Comparison of ENCODE assay signal across 8 cellular contexts in the genomic region with DNA sequence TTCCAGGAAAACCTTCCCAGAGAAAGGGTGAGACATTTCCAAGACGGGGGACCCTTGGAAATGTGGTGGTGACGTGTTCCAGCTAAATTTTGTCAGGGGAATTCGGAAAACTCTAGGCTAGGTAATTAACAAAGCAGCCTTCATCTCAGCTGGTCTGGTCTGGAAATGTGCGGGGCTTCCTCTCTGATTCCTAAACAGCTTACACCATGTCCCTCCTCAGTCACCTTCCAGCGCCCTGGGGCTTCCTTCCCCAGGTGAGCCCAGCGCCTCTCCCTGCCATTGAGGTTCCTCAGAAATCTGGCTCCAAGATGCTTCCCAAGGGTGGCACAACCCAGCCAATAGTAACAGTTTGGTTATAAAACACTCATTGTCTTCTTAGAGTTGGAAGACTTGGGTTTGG. TPM values are rescaled to one million over a fixed set of nuclear protein-coding genes. Genes with fewer than 3 reads are reported as not detected.
A peak's percentile ranks its signal among the peaks of the same experiment; 100 is the strongest.
DNase-seq lines count a peak whose midpoint lies in the region; ATAC-seq and TF ChIP-seq lines count a peak whose summit lies in the region.

No MANE protein-coding gene starts in this region.

- 0% methylated on average over 1 of the region's 6 CpGs for whole genome bisulfite sequencing in right lobe of liver (ENCODE audit: insufficient coverage, low coverage, low lambda C conversion rate, missing lambda C conversion rate)

- no peak for ATAC-seq in right lobe of liver
- no peak for ATAC-seq in upper lobe of right lung

- H3K27ac ChIP-seq in cardiac muscle cell, result peak overlapping the region; percentile 99
- H3K27ac ChIP-seq in right lobe of liver, result peak overlapping the region; percentile 72 to 92 (median 87)
- peak overlapping the region; percentile 92 for H3K27ac ChIP-seq in upper lobe of right lung

- H3K36me3 ChIP-seq in cardiac muscle cell (peaks cover 6% of the 10 kb centered on the region), adipocyte (ENCODE audit: control insufficient read depth, insufficient read depth, low read length, severe bottlenecking) (peaks cover 11% of the 10 kb centered on the region), right lobe of liver (no peaks in the 10 kb centered on the region), upper lobe of right lung (peaks cover 24% of the 10 kb centered on the region)

- H3K9me3 ChIP-seq in cardiac muscle cell (ENCODE audit: low read depth), result no peaks in the 10 kb centered on the region
- H3K9me3 ChIP-seq in adipocyte (ENCODE audit: control insufficient read depth, low read length), result no peaks in the 10 kb centered on the region
- H3K9me3 ChIP-seq in right lobe of liver, result no peaks in the 10 kb centered on the region
- H3K9me3 ChIP-seq in upper lobe of right lung, result no peaks in the 10 kb centered on the region

- H3K27me3 ChIP-seq in cardiac muscle cell (no peaks in the 10 kb centered on the region), adipocyte (replicated peaks; ENCODE audit: control insufficient read depth, insufficient read depth, low read length) (no peaks in the 10 kb centered on the region), right lobe of liver (no peaks in the 10 kb centered on the region), upper lobe of right lung (no peaks in the 10 kb centered on the region)

- intact Hi-C loops in cardiac septum (cut with DNase I), result loop anchor here (2.0 to 10.0 kb wide), 2 partner anchors 195 to 263 kb away; no protein-coding TSS in a partner anchor
- intact Hi-C loops in right lobe of liver (cut with DNase I), result no loop called here
- intact Hi-C loops in upper lobe of right lung (cut with DNase I), result no loop called here

- H3K9ac ChIP-seq in adipocyte (ENCODE audit: low read length), result peak overlapping the region; percentile 98

- TF ChIP-seq POLR2A in right lobe of liver (IDR thresholded peaks at IDR 0.05), result no peak

- peak overlapping the region; percentile 69 for H3K4me3 ChIP-seq in cardiac muscle cell
- H3K4me3 ChIP-seq in adipocyte (ENCODE audit: low read length), result peak overlapping the region; percentile 96
- peak overlapping the region; percentile 77 to 92 (median 88) for H3K4me3 ChIP-seq in right lobe of liver
- peak overlapping the region; percentile 83 for H3K4me3 ChIP-seq in upper lobe of right lung

- TF ChIP-seq CTCF in cardiac muscle cell (IDR thresholded peaks at IDR 0.05; ENCODE audit: low read depth, low read length), result no peak
- no peak for TF ChIP-seq CTCF in right lobe of liver (IDR thresholded peaks at IDR 0.05)
- no peak for TF ChIP-seq CTCF in upper lobe of right lung (IDR thresholded peaks at IDR 0.05)

- H3K4me1 ChIP-seq in cardiac muscle cell (ENCODE audit: low read depth), result peaks cover 7% of the 10 kb centered on the region
- H3K4me1 ChIP-seq in adipocyte (ENCODE audit: control insufficient read depth, insufficient read depth, low read length), result peaks cover 31% of the 10 kb centered on the region
- H3K4me1 ChIP-seq in right lobe of liver, result peaks cover 0 to 36% (median 3%) of the 10 kb centered on the region in 4 donors
- H3K4me1 ChIP-seq in upper lobe of right lung, result peaks cover 23% of the 10 kb centered on the region

- DNase-seq in cardiac muscle cell (ENCODE audit: low read depth in 1 of 2, low spot score in 1 of 2), result no peak
- no peak for DNase-seq in cardiac septum (ENCODE audit: low spot score)
- DNase-seq in adipocyte (ENCODE audit: low read depth), result no peak
- no peak for DNase-seq in right lobe of liver
- no peak for DNase-seq in upper lobe of right lung
- no peak for DNase-seq in foreskin melanocyte
- no peak for DNase-seq in NCI-H524 treated with DMSO at 0.1 percent for 48 hours (lab: John Stamatoyannopoulos, UW)
- DNase-seq in iPS-NIHi11 (ENCODE audit: low spot score), result no peak

RNA-seq across cellular contexts. Expression of a gene that starts 0.6 kb away (rescaled TPM):
- total RNA-seq in cardiac muscle cell (38.3 and 61.2 TPM in 2 replicates), cardiac septum (29.3 TPM), right lobe of liver (10 to 100 TPM; 28.5 to 36.9 (median 28.9) TPM), upper lobe of right lung (43.0 TPM)
- polyA plus RNA-seq in cardiac muscle cell, result 44.5 and 47.7 TPM in 2 replicates
